In the genomic region with DNA sequence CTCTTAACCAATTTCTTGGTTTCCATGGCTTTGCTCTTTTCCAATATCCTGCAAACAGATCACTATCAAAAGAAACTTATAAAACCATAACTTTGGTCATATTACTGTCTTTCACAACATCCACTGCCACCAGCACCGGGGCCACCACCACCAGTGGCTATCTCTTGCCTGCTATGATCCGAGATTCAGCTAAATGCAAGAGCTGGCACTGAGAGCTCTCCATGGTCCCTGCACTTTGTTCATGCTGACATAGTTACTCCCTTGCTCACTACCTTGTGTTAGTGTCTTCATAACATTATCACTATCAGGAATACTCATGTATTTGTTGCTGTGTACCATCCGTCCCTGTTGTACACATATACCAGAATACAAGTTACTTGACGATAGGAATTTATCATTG, we compare ENCODE assay signal across 16 cellular contexts.
DNase-seq lines count a peak whose midpoint lies in the region; ATAC-seq and TF ChIP-seq lines count a peak whose summit lies in the region.
"Had no signal": no experiment of that assay in that cellular context is flagged by ENCODE, and none has a peak within 500 bp of the region (broad histone marks: within the 10 kb centered on the region; RNA-seq: fewer than 3 reads in every experiment).

No MANE protein-coding gene starts in this region.

- DNase-seq in A172 (ENCODE audit: low spot score) = peak; percentile 1
- DNase-seq in CD8-positive, alpha-beta T cell = no peak
- DNase-seq in T-helper 17 cell = no peak
- peak; percentile 32 for DNase-seq in fibroblast of pulmonary artery (ENCODE audit: low read depth)
- DNase-seq in neural progenitor cell (ENCODE audit: low spot score) = no peak
- DNase-seq in Kasumi-1 (lab: John Stamatoyannopoulos, UW) = no peak
- no peak for DNase-seq in smooth muscle cell (lab: John Stamatoyannopoulos, UW; ENCODE audit: unreplicated experiment)
- DNase-seq: adrenal gland; DMS79; NK-92 treated with Interleukin-12 subunit alpha and Interleukin-12 subunit beta, amount 100 ng/mL, for 24 hours; nucleus accumbens; uterus had no signal

- peak overlapping the region; percentile 58 for H3K27ac Mint-ChIP-seq in CD8-positive, alpha-beta T cell
- H3K27ac Mint-ChIP-seq in T-helper 17 cell (peak overlapping the region; percentile 100), neural progenitor cell (no peak overlapping the region)

- no peak overlapping the region for H3K4me3 Mint-ChIP-seq in CD8-positive, alpha-beta T cell
- no peak overlapping the region for H3K4me3 Mint-ChIP-seq in T-helper 17 cell
- no peak overlapping the region for H3K4me3 Mint-ChIP-seq in neural progenitor cell

- TF ChIP-seq CTCF in CD8-positive, alpha-beta T cell (IDR thresholded peaks at IDR 0.05) = no peak
- TF ChIP-seq CTCF in fibroblast of pulmonary artery (IDR thresholded peaks at IDR 0.05; ENCODE audit: low read length, missing control alignments) = no peak
- no peak for TF ChIP-seq CTCF in neural progenitor cell (IDR thresholded peaks at IDR 0.05)
- TF ChIP-seq CTCF in smooth muscle cell (IDR thresholded peaks at IDR 0.05; ENCODE audit: borderline replicate concordance, insufficient read depth, poor library complexity, severe bottlenecking) = no peak

- H3F3A ChIP-seq in neural progenitor cell (ENCODE audit: low read depth) (no peaks in the 10 kb centered on the region), smooth muscle cell (ENCODE audit: low read depth) (peaks cover 6% of the 10 kb centered on the region)

- no peaks in the 10 kb centered on the region for H3K27me3 ChIP-seq in CD8-positive, alpha-beta T cell (ENCODE audit: insufficient read depth, low read length)
- H3K27me3 ChIP-seq in neural progenitor cell (no peaks in the 10 kb centered on the region), smooth muscle cell (ENCODE audit: low read depth) (no peaks in the 10 kb centered on the region)
- H3K27me3 ChIP-seq: uterus had no signal

- no peaks in the 10 kb centered on the region for H3K79me2 ChIP-seq in neural progenitor cell (ENCODE audit: low read depth)
- H3K79me2 ChIP-seq in smooth muscle cell (ENCODE audit: low read depth) = no peaks in the 10 kb centered on the region

- H3K4me1 Mint-ChIP-seq in CD8-positive, alpha-beta T cell (ENCODE audit: low read depth) = peaks cover 87% of the 10 kb centered on the region
- peaks cover 77% of the 10 kb centered on the region for H3K4me1 Mint-ChIP-seq in T-helper 17 cell
- H3K4me1 Mint-ChIP-seq in neural progenitor cell = peaks cover 9% of the 10 kb centered on the region

- no peaks in the 10 kb centered on the region for H3K9me3 ChIP-seq in CD8-positive, alpha-beta T cell (ENCODE audit: low read length)
- no peaks in the 10 kb centered on the region for H3K9me3 ChIP-seq in T-helper 17 cell (ENCODE audit: control insufficient read depth, low read length, poor library complexity, severe bottlenecking)
- no peaks in the 10 kb centered on the region for H3K9me3 ChIP-seq in neural progenitor cell (ENCODE audit: low read depth)
- no peaks in the 10 kb centered on the region for H3K9me3 ChIP-seq in smooth muscle cell (replicated peaks; ENCODE audit: low read depth)
- H3K9me3 ChIP-seq: adrenal gland, HAP-1, uterus had no signal

- no peak overlapping the region for H3K27ac ChIP-seq in CD8-positive, alpha-beta T cell (ENCODE audit: low read depth, low read length)
- no peak overlapping the region for H3K27ac ChIP-seq in neural progenitor cell
- no peak overlapping the region for H3K27ac ChIP-seq in smooth muscle cell (ENCODE audit: low read depth)
- H3K27ac ChIP-seq: adrenal gland, uterus had no signal

- H3K4me2 ChIP-seq in neural progenitor cell (no peak overlapping the region), smooth muscle cell (no peak overlapping the region)

- H3K36me3 ChIP-seq in CD8-positive, alpha-beta T cell (ENCODE audit: insufficient read depth, low read length) = no peaks in the 10 kb centered on the region
- H3K36me3 ChIP-seq in neural progenitor cell (no peaks in the 10 kb centered on the region), smooth muscle cell (ENCODE audit: low read depth) (no peaks in the 10 kb centered on the region)
- H3K36me3 ChIP-seq: adrenal gland, HAP-1, uterus had no signal

- no peaks in the 10 kb centered on the region for H3K27me3 Mint-ChIP-seq in CD8-positive, alpha-beta T cell (ENCODE audit: low read depth)
- H3K27me3 Mint-ChIP-seq in T-helper 17 cell = no peaks in the 10 kb centered on the region
- H3K27me3 Mint-ChIP-seq in neural progenitor cell (ENCODE audit: insufficient read depth, low read depth) = peaks cover 5% of the 10 kb centered on the region
- H3K27me3 Mint-ChIP-seq: activated CD8-positive, alpha-beta memory T cell treated with anti-CD3 and anti-CD28 coated beads, Interleukin-2, amount 10 ng/mL, durations not matched to agents 7 days and 5 days had no signal

- no peaks in the 10 kb centered on the region for H3K9me3 Mint-ChIP-seq in CD8-positive, alpha-beta T cell
- no peaks in the 10 kb centered on the region for H3K9me3 Mint-ChIP-seq in neural progenitor cell

- H3K4me3 ChIP-seq in CD8-positive, alpha-beta T cell (ENCODE audit: low read depth, low read length) = no peak overlapping the region
- H3K4me3 ChIP-seq in fibroblast of pulmonary artery (replicated peaks; ENCODE audit: low read depth, low read length) (no peak overlapping the region), neural progenitor cell (no peak overlapping the region), smooth muscle cell (no peak overlapping the region)
- H3K4me3 ChIP-seq: adrenal gland, HAP-1, K562, uterus had no signal

- ATAC-seq in CD8-positive, alpha-beta T cell = no peak
- ATAC-seq in T-helper 17 cell (no peak), HG03520 (IDR thresholded peaks at IDR 0.05; ENCODE audit: unreplicated experiment) (no peak)
- ATAC-seq: K562 had no signal

- H3K9ac ChIP-seq in neural progenitor cell (no peak overlapping the region), smooth muscle cell (ENCODE audit: low read depth) (no peak overlapping the region)

- H2AFZ ChIP-seq in neural progenitor cell (replicated peaks) = no peak overlapping the region
- no peak overlapping the region for H2AFZ ChIP-seq in smooth muscle cell (ENCODE audit: low read depth)

- POLR2A ChIA-PET in CD8-positive, alpha-beta T cell (lab: Charles Lee) = interaction anchor here (3.3 to 5.3 kb wide), 3 partner anchors 185 to 233 kb away, joined by 13 to 50 read pairs (median 37); no protein-coding TSS in a partner anchor

- H4K20me1 ChIP-seq in neural progenitor cell (ENCODE audit: low read depth) = no peaks in the 10 kb centered on the region
- H4K20me1 ChIP-seq in smooth muscle cell (ENCODE audit: low read depth) = no peaks in the 10 kb centered on the region

- intact Hi-C loops in CD8-positive, alpha-beta T cell (cut with DNase I, micrococcal nuclease) = loop anchor here (5.0 kb wide), 3 partner anchors 91 to 544 kb away; no protein-coding TSS in a partner anchor

- CTCF ChIA-PET in CD8-positive, alpha-beta T cell (lab: Charles Lee) = interaction anchor here (1.6 to 18.0 kb wide), 7 partner anchors 116 to 342 kb away, joined by 6 to 236 read pairs (median 21); no protein-coding TSS in a partner anchor

- H3K36me3 Mint-ChIP-seq in CD8-positive, alpha-beta T cell = no peaks in the 10 kb centered on the region
- H3K36me3 Mint-ChIP-seq in T-helper 17 cell (ENCODE audit: low read depth) (peaks cover 5% of the 10 kb centered on the region), neural progenitor cell (no peaks in the 10 kb centered on the region)

- H3K4me1 ChIP-seq in CD8-positive, alpha-beta T cell (ENCODE audit: insufficient read depth, low read length) = peaks cover 70% of the 10 kb centered on the region
- H3K4me1 ChIP-seq in neural progenitor cell = no peaks in the 10 kb centered on the region
- H3K4me1 ChIP-seq in smooth muscle cell (ENCODE audit: low read depth) = peaks cover 3% of the 10 kb centered on the region
- H3K4me1 ChIP-seq: adrenal gland, HAP-1, uterus had no signal

- 76% methylated on average over 4 of the region's 4 CpGs for WGBS in smooth muscle cell (ENCODE audit: low lambda C conversion rate)

Comparison
In these comparisons a context has a peak if more than half of its experiments do, and no peak if none do; other contexts are left out.
1. DNase-seq: peak in A172 (single experiment) and fibroblast of pulmonary artery (single experiment); none in CD8-positive, alpha-beta T cell (0 of 7), T-helper 17 cell (0 of 3), neural progenitor cell (single experiment), Kasumi-1 (0 of 2) and smooth muscle cell (single experiment).